14 cellular contexts compared by ENCODE assay signal in the genomic region with DNA sequence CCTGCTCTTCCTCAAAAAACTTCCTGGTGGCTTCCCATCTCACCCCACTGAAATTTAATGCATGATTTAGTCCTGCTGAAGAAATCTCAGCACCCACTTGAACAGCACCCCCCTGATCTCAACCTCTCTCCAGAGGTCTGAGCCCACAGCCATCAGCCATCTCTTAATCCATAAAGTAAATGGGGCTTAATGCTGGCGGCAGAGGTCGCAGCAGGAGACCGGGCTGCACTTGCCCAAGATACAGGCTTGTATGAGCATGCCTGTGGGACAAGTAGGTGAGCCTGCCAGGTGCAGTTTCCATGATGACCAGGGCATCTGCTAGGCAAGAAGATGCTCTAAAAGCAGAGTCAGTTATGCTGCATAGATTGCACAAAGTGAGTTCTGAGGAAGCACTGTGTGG. TPM values are rescaled to one million over a fixed set of nuclear protein-coding genes. Genes with fewer than 3 reads are reported as not detected.
"Had no signal": no experiment of that assay in that cellular context is flagged by ENCODE, and none has a peak within 500 bp of the region (broad histone marks: within the 10 kb centered on the region; RNA-seq: fewer than 3 reads in every experiment).

No MANE protein-coding gene starts in this region.

- H3K27me3 ChIP-seq: body of pancreas, ovary, tibial artery, uterus had no signal

- H3K4me1 ChIP-seq: tibial artery, uterus had no signal

- DNase-seq: activated CD4-positive, alpha-beta T cell treated with anti-CD3 and anti-CD28 coated beads, Interleukin-2, amount 50 U/mL, for 1 hour; activated CD4-positive, CD25-positive, alpha-beta regulatory T cell; activated T-cell treated with anti-CD3 and anti-CD28 coated beads, Interleukin-2, amount 50 U/mL, for 1 hour; body of pancreas; hypothalamus; kidney glomerular epithelial cell; ovary; stimulated activated CD4-positive, alpha-beta T cell treated with anti-CD3 and anti-CD28 coated beads, Interleukin-4, amount 100 ng/mL, for 4 hours; tibial artery; uterus had no signal

- H3K36me3 Mint-ChIP-seq: activated naive CD4-positive, alpha-beta T cell treated with anti-CD3 and anti-CD28 coated beads, Interleukin-2, amount 50 U/mL, for 24 hours had no signal

- ATAC-seq: body of pancreas had no signal

- H3K36me3 ChIP-seq: ovary, tibial artery, uterus had no signal

- H3K27ac ChIP-seq: body of pancreas, ovary, tibial artery, uterus had no signal

- H3K9me3 Mint-ChIP-seq: activated naive CD4-positive, alpha-beta T cell treated with anti-CD3 and anti-CD28 coated beads, Interleukin-2, amount 50 U/mL, for 24 hours had no signal

- H3K4me3 ChIP-seq: body of pancreas, ovary, tibial artery, uterus had no signal

- H3K4me3 Mint-ChIP-seq: activated naive CD4-positive, alpha-beta T cell treated with anti-CD3 and anti-CD28 coated beads, Interleukin-2, amount 50 U/mL, for 24 hours; neural crest cell had no signal

- H3K27ac Mint-ChIP-seq: activated naive CD4-positive, alpha-beta T cell treated with anti-CD3 and anti-CD28 coated beads, Interleukin-2, amount 50 U/mL, for 24 hours had no signal

- H3K9me3 ChIP-seq: body of pancreas, ovary, tibial artery, uterus had no signal

RNA-seq across cellular contexts. Expression of a gene that starts 52.4 kb away (rescaled TPM):
- total RNA-seq: body of pancreas, lower leg skin, myocyte, neural crest cell, ovary, uterus had no signal
- polyA plus RNA-seq: ovary had no signal
